7 cellular contexts compared by ENCODE assay signal in genomic region chr7:1621718-1622117, GRCh38.
"Had no signal": no experiment of that assay in that cellular context is flagged by ENCODE, and none has a peak within 500 bp of the region (broad histone marks: within the 10 kb centered on the region; RNA-seq: fewer than 3 reads in every experiment).

No MANE protein-coding gene starts in this region.

- H3K4me3 ChIP-seq: GM23248 had no signal

- H3K4me3 Mint-ChIP-seq: H9, IgD-negative memory B cell had no signal

- ATAC-seq: HepG2 had no signal

- H3K27ac ChIP-seq: GM23248, HL-60 had no signal

- H3K9me3 Mint-ChIP-seq: IgD-negative memory B cell had no signal

- DNase-seq: GM23248, GOT3, H9, HCEC 1CT had no signal

- H3K27ac Mint-ChIP-seq: IgD-negative memory B cell had no signal

- H3K4me1 Mint-ChIP-seq: IgD-negative memory B cell had no signal

- H2AFZ ChIP-seq: GM23248 had no signal
